1 cellular context compared by ENCODE assay signal in genomic region chr22:19578180-19579004, GRCh38.
A peak's percentile ranks its signal among the peaks of the same experiment; 100 is the strongest.
TF ChIP-seq lines count a peak whose summit lies in the region.

No MANE protein-coding gene starts in this region.

TF ChIP-seq in K562, 482 proteins besides CTCF, POLR2A, EP300 and RAD21 (continued from another document and continues in another):
- peak; percentile 21; the same call in 1 of the 2 replicates for TF ChIP-seq VEZF1 (CRISPR knock-in tag; IDR thresholded peaks at IDR 0.05)
- peak; percentile 34; the same call in 1 of the 2 replicates for TF ChIP-seq JUND (IDR thresholded peaks at IDR 0.05; ENCODE audit: borderline replicate concordance, low read depth, low read length)
- TF ChIP-seq JUND (tag; IDR thresholded peaks at IDR 0.05; ENCODE audit: borderline replicate concordance, low read depth, low read length): peak; percentile 69; the same call in 2 of the 3 replicates
- TF ChIP-seq KDM5B (IDR thresholded peaks at IDR 0.05; ENCODE audit: insufficient replicate concordance, low read depth, low read length): peak; percentile 1
- TF ChIP-seq CEBPB (tag; IDR thresholded peaks at IDR 0.05): peak; percentile 94
- no peak for TF ChIP-seq TCF7L2 (IDR thresholded peaks at IDR 0.05; ENCODE audit: low read depth, low read length)
- TF ChIP-seq POLR2AphosphoS5 (IDR thresholded peaks at IDR 0.05; ENCODE audit: control insufficient read depth, insufficient read depth, low read depth, low read length): peak; percentile 59; the same call in 1 of the 2 replicates
- peak; percentile 59; the same call in 1 of the 2 replicates for TF ChIP-seq SOX6 (IDR thresholded peaks at IDR 0.05)
- TF ChIP-seq TBL1XR1 (IDR thresholded peaks at IDR 0.05; ENCODE audit: low read length in 2 of 2): peak in 1 of 2 experiments; percentile 60; a peak in 1 of 4 replicates
- peak; percentile 75; the same call in 1 of the 2 replicates for TF ChIP-seq ZNF511 (CRISPR knock-in tag; IDR thresholded peaks at IDR 0.05)
- TF ChIP-seq L3MBTL2 (IDR thresholded peaks at IDR 0.05): no peak
- peak in 1 of 2 experiments; percentile 37; a peak in 1 of 4 replicates for TF ChIP-seq MNT (conservative IDR thresholded peaks at IDR 0.05)
- no peak for TF ChIP-seq ZNF592 (IDR thresholded peaks at IDR 0.05)
- TF ChIP-seq CHD2 (IDR thresholded peaks at IDR 0.05; ENCODE audit: low read depth, low read length): no peak
- TF ChIP-seq NEUROD1 (IDR thresholded peaks at IDR 0.05; ENCODE audit: borderline replicate concordance, low read depth, low read length, partially characterized antibody): peak; percentile 8
- no peak for TF ChIP-seq BACH1 (tag; IDR thresholded peaks at IDR 0.05)
- peak; percentile 86 for TF ChIP-seq HDAC2 (IDR thresholded peaks at IDR 0.05)
- peak; percentile 20; the same call in 1 of the 2 replicates for TF ChIP-seq STAT5A (IDR thresholded peaks at IDR 0.05; ENCODE audit: borderline replicate concordance, low read length)
- TF ChIP-seq KDM1A (IDR thresholded peaks at IDR 0.05): peak; percentile 81 to 90
- TF ChIP-seq HNRNPK (IDR thresholded peaks at IDR 0.05; ENCODE audit: low read depth, low read length, poor library complexity, severe bottlenecking): no peak
- peak; percentile 69 for TF ChIP-seq BHLHE40 (IDR thresholded peaks at IDR 0.05; ENCODE audit: low read length)
- TF ChIP-seq TFAP4 (CRISPR knock-in tag; IDR thresholded peaks at IDR 0.05; ENCODE audit: borderline replicate concordance): peak; percentile 69; the same call in 1 of the 2 replicates
- 0 out of 2 replicates have a peak, but pooled peaks have one; percentile 1 for TF ChIP-seq MAFF (IDR thresholded peaks at IDR 0.05; ENCODE audit: low read length)
- 0 out of 2 replicates have a peak, but pooled peaks have one; percentile 57 for TF ChIP-seq HMG20A (CRISPR knock-in tag; conservative IDR thresholded peaks at IDR 0.05)
- peak; percentile 35; the same call in 1 of the 2 replicates for TF ChIP-seq ZNF175 (CRISPR knock-in tag; IDR thresholded peaks at IDR 0.05; ENCODE audit: low read depth)
- TF ChIP-seq PHB2 (IDR thresholded peaks at IDR 0.05; ENCODE audit: low read depth): no peak
- TF ChIP-seq BRD4 (IDR thresholded peaks at IDR 0.05): no peak
- TF ChIP-seq MEIS2 (IDR thresholded peaks at IDR 0.05; ENCODE audit: partially characterized antibody): peak; percentile 97
- no peak for TF ChIP-seq ZNF830 (CRISPR knock-in tag; IDR thresholded peaks at IDR 0.05)
- TF ChIP-seq ZNF232 (CRISPR knock-in tag; IDR thresholded peaks at IDR 0.05): no peak
- TF ChIP-seq SLC30A9 (CRISPR knock-in tag; IDR thresholded peaks at IDR 0.05): no peak
- 0 out of 2 replicates have a peak, but pooled peaks have one; percentile 10 for TF ChIP-seq PRMT5 (CRISPR knock-in tag; IDR thresholded peaks at IDR 0.05)
- no peak for TF ChIP-seq E2F6 (IDR thresholded peaks at IDR 0.05; ENCODE audit: borderline replicate concordance in 1 of 2, extremely low read depth in 1 of 2, insufficient read depth in 1 of 2, insufficient read length in 1 of 2, low read depth in 1 of 2, low read length in 1 of 2, poor library complexity in 1 of 2, severe bottlenecking in 1 of 2)
- TF ChIP-seq MAFG (tag; conservative IDR thresholded peaks at IDR 0.05): peak; percentile 70
- peak; percentile 85 for TF ChIP-seq CBFA2T2 (conservative IDR thresholded peaks at IDR 0.05)
- TF ChIP-seq FOXJ3 (CRISPR knock-in tag; IDR thresholded peaks at IDR 0.05): 0 out of 2 replicates have a peak, but pooled peaks have one; percentile 33
- TF ChIP-seq MTA2 (IDR thresholded peaks at IDR 0.05; ENCODE audit: low read depth): peak; percentile 62; the same call in 1 of the 2 replicates
- no peak for TF ChIP-seq JUN (IDR thresholded peaks at IDR 0.05; ENCODE audit: borderline replicate concordance, low read depth, low read length)
- peak; percentile 30; the same call in 1 of the 2 replicates for TF ChIP-seq JUN (CRISPR knock-in tag; IDR thresholded peaks at IDR 0.05; ENCODE audit: borderline replicate concordance)
- no peak for TF ChIP-seq RBM22 (IDR thresholded peaks at IDR 0.05; ENCODE audit: low read depth, low read length, poor library complexity, severe bottlenecking)
- TF ChIP-seq RFX1 (IDR thresholded peaks at IDR 0.05): no peak
- peak; percentile 81; the same call in 1 of the 2 replicates for TF ChIP-seq ZNF584 (CRISPR knock-in tag; IDR thresholded peaks at IDR 0.05; ENCODE audit: low read depth)
- peak; percentile 88 for TF ChIP-seq ARID1B (IDR thresholded peaks at IDR 0.05)
- TF ChIP-seq PKNOX1 (IDR thresholded peaks at IDR 0.05): peak; percentile 97
- TF ChIP-seq HMBOX1 (IDR thresholded peaks at IDR 0.05): no peak
- no peak for TF ChIP-seq POLR3A (IDR thresholded peaks at IDR 0.05; ENCODE audit: borderline replicate concordance, extremely low read depth, insufficient read depth, insufficient read length)
- peak; percentile 82 to 94; a peak in 3 of 4 replicates for TF ChIP-seq RCOR1 (IDR thresholded peaks at IDR 0.05; ENCODE audit: borderline replicate concordance in 1 of 2, low read depth in 2 of 2, low read length in 2 of 2)
- 0 out of 2 replicates have a peak, but pooled peaks have one; percentile 17 for TF ChIP-seq ATF2 (CRISPR knock-in tag; IDR thresholded peaks at IDR 0.05)
- peak; percentile 93 for TF ChIP-seq GATA2 (CRISPR knock-in tag; IDR thresholded peaks at IDR 0.05)
- no peak for TF ChIP-seq CREB1 (IDR thresholded peaks at IDR 0.05)
- peak; percentile 26; the same call in 1 of the 2 replicates for TF ChIP-seq CREB1 (CRISPR knock-in tag; IDR thresholded peaks at IDR 0.05)
- TF ChIP-seq TCF3 (CRISPR knock-in tag; IDR thresholded peaks at IDR 0.05): peak; percentile 95
- 0 out of 4 replicates have a peak, but pooled peaks of 1 of the 2 experiments have one; percentile 7 for TF ChIP-seq SIX5 (IDR thresholded peaks at IDR 0.05; ENCODE audit: borderline replicate concordance in 1 of 2, insufficient read depth in 1 of 2, low read depth in 1 of 2, low read length in 2 of 2)
- TF ChIP-seq MAFK (IDR thresholded peaks at IDR 0.05; ENCODE audit: low read length): peak; percentile 35; the same call in 1 of the 2 replicates
- TF ChIP-seq MLLT1 (IDR thresholded peaks at IDR 0.05): 0 out of 4 replicates have a peak, but pooled peaks of 1 of the 2 experiments have one; percentile 22
- TF ChIP-seq ZBTB8A (IDR thresholded peaks at IDR 0.05; ENCODE audit: partially characterized antibody): no peak
- peak; percentile 95 for TF ChIP-seq NFIC (IDR thresholded peaks at IDR 0.05)
